1 cellular context compared by ENCODE assay signal in genomic region chr19:42252365-42253244, GRCh38.
TF ChIP-seq lines count a peak whose summit lies in the region.

No MANE protein-coding gene starts in this region.

TF ChIP-seq in H1, 55 proteins besides CTCF, POLR2A, EP300 and RAD21:
- TF ChIP-seq NRF1 (IDR thresholded peaks at IDR 0.05; ENCODE audit: low read depth, low read length) (no peak), ATF3 (IDR thresholded peaks at IDR 0.05; ENCODE audit: insufficient read depth, low read depth, low read length) (no peak), TCF12 (IDR thresholded peaks at IDR 0.05; ENCODE audit: low read depth, low read length) (no peak), BCL11A (IDR thresholded peaks at IDR 0.05; ENCODE audit: low read depth in 2 of 2, low read length in 2 of 2) (no peak), MAX (IDR thresholded peaks at IDR 0.05) (peak; percentile 52; the same call in 1 of the 2 replicates), JUN (IDR thresholded peaks at IDR 0.05; ENCODE audit: low read depth, low read length) (no peak)
- TF ChIP-seq, protein P1, sequence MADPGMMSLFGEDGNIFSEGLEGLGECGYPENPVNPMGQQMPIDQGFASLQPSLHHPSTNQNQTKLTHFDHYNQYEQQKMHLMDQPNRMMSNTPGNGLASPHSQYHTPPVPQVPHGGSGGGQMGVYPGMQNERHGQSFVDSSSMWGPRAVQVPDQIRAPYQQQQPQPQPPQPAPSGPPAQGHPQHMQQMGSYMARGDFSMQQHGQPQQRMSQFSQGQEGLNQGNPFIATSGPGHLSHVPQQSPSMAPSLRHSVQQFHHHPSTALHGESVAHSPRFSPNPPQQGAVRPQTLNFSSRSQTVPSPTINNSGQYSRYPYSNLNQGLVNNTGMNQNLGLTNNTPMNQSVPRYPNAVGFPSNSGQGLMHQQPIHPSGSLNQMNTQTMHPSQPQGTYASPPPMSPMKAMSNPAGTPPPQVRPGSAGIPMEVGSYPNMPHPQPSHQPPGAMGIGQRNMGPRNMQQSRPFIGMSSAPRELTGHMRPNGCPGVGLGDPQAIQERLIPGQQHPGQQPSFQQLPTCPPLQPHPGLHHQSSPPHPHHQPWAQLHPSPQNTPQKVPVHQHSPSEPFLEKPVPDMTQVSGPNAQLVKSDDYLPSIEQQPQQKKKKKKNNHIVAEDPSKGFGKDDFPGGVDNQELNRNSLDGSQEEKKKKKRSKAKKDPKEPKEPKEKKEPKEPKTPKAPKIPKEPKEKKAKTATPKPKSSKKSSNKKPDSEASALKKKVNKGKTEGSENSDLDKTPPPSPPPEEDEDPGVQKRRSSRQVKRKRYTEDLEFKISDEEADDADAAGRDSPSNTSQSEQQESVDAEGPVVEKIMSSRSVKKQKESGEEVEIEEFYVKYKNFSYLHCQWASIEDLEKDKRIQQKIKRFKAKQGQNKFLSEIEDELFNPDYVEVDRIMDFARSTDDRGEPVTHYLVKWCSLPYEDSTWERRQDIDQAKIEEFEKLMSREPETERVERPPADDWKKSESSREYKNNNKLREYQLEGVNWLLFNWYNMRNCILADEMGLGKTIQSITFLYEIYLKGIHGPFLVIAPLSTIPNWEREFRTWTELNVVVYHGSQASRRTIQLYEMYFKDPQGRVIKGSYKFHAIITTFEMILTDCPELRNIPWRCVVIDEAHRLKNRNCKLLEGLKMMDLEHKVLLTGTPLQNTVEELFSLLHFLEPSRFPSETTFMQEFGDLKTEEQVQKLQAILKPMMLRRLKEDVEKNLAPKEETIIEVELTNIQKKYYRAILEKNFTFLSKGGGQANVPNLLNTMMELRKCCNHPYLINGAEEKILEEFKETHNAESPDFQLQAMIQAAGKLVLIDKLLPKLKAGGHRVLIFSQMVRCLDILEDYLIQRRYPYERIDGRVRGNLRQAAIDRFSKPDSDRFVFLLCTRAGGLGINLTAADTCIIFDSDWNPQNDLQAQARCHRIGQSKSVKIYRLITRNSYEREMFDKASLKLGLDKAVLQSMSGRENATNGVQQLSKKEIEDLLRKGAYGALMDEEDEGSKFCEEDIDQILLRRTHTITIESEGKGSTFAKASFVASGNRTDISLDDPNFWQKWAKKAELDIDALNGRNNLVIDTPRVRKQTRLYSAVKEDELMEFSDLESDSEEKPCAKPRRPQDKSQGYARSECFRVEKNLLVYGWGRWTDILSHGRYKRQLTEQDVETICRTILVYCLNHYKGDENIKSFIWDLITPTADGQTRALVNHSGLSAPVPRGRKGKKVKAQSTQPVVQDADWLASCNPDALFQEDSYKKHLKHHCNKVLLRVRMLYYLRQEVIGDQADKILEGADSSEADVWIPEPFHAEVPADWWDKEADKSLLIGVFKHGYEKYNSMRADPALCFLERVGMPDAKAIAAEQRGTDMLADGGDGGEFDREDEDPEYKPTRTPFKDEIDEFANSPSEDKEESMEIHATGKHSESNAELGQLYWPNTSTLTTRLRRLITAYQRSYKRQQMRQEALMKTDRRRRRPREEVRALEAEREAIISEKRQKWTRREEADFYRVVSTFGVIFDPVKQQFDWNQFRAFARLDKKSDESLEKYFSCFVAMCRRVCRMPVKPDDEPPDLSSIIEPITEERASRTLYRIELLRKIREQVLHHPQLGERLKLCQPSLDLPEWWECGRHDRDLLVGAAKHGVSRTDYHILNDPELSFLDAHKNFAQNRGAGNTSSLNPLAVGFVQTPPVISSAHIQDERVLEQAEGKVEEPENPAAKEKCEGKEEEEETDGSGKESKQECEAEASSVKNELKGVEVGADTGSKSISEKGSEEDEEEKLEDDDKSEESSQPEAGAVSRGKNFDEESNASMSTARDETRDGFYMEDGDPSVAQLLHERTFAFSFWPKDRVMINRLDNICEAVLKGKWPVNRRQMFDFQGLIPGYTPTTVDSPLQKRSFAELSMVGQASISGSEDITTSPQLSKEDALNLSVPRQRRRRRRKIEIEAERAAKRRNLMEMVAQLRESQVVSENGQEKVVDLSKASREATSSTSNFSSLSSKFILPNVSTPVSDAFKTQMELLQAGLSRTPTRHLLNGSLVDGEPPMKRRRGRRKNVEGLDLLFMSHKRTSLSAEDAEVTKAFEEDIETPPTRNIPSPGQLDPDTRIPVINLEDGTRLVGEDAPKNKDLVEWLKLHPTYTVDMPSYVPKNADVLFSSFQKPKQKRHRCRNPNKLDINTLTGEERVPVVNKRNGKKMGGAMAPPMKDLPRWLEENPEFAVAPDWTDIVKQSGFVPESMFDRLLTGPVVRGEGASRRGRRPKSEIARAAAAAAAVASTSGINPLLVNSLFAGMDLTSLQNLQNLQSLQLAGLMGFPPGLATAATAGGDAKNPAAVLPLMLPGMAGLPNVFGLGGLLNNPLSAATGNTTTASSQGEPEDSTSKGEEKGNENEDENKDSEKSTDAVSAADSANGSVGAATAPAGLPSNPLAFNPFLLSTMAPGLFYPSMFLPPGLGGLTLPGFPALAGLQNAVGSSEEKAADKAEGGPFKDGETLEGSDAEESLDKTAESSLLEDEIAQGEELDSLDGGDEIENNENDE (IDR thresholded peaks at IDR 0.05; ENCODE audit: insufficient replicate concordance, low read length) = no peak
